1 cellular context compared by ENCODE assay signal in genomic region chr19:54692294-54692615, GRCh38.
A peak's percentile ranks its signal among the peaks of the same experiment; 100 is the strongest.
TF ChIP-seq lines count a peak whose summit lies in the region.

No MANE protein-coding gene starts in this region.

TF ChIP-seq in K562, 482 proteins besides CTCF, POLR2A, EP300 and RAD21 (continued from another document):
- TF ChIP-seq MLLT1 (IDR thresholded peaks at IDR 0.05) = no peak
- no peak for TF ChIP-seq ZBTB40 (IDR thresholded peaks at IDR 0.05)
- no peak for TF ChIP-seq ZBTB40 (CRISPR knock-in tag; IDR thresholded peaks at IDR 0.05)
- TF ChIP-seq ZNF146 (CRISPR knock-in tag; IDR thresholded peaks at IDR 0.05; ENCODE audit: unreplicated experiment) = peak; percentile 92
- TF ChIP-seq HDAC6 (IDR thresholded peaks at IDR 0.05; ENCODE audit: low read depth, low read length) = no peak
- TF ChIP-seq, protein P1, sequence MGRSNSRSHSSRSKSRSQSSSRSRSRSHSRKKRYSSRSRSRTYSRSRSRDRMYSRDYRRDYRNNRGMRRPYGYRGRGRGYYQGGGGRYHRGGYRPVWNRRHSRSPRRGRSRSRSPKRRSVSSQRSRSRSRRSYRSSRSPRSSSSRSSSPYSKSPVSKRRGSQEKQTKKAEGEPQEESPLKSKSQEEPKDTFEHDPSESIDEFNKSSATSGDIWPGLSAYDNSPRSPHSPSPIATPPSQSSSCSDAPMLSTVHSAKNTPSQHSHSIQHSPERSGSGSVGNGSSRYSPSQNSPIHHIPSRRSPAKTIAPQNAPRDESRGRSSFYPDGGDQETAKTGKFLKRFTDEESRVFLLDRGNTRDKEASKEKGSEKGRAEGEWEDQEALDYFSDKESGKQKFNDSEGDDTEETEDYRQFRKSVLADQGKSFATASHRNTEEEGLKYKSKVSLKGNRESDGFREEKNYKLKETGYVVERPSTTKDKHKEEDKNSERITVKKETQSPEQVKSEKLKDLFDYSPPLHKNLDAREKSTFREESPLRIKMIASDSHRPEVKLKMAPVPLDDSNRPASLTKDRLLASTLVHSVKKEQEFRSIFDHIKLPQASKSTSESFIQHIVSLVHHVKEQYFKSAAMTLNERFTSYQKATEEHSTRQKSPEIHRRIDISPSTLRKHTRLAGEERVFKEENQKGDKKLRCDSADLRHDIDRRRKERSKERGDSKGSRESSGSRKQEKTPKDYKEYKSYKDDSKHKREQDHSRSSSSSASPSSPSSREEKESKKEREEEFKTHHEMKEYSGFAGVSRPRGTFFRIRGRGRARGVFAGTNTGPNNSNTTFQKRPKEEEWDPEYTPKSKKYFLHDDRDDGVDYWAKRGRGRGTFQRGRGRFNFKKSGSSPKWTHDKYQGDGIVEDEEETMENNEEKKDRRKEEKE (IDR thresholded peaks at IDR 0.05; ENCODE audit: borderline replicate concordance in 1 of 2, control insufficient read depth in 1 of 2, low read depth in 2 of 2, low read length in 1 of 2) = no peak
- TF ChIP-seq ZNF512 (tag; IDR thresholded peaks at IDR 0.05) = no peak
- peak; percentile 29; the same call in 1 of the 2 replicates for TF ChIP-seq BCOR (IDR thresholded peaks at IDR 0.05)
- TF ChIP-seq TEAD2 (tag; IDR thresholded peaks at IDR 0.05) = no peak
- no peak for TF ChIP-seq DNMT1 (IDR thresholded peaks at IDR 0.05)
- TF ChIP-seq SMAD4 (CRISPR knock-in tag; conservative IDR thresholded peaks at IDR 0.05) = no peak
- 0 out of 4 replicates have a peak, but pooled peaks of 1 of the 2 experiments have one; percentile 21 for TF ChIP-seq KDM1A (IDR thresholded peaks at IDR 0.05)
- TF ChIP-seq PRMT5 (CRISPR knock-in tag; IDR thresholded peaks at IDR 0.05) = no peak
